16 cellular contexts compared by ENCODE assay signal in genomic region chr13:48320396-48320790, GRCh38. TPM values are rescaled to one million over a fixed set of nuclear protein-coding genes. Genes with fewer than 3 reads are reported as not detected.
DNase-seq lines count a peak whose midpoint lies in the region; ATAC-seq and TF ChIP-seq lines count a peak whose summit lies in the region.
"Had no signal": no experiment of that assay in that cellular context is flagged by ENCODE, and none has a peak within 500 bp of the region (broad histone marks: within the 10 kb centered on the region; RNA-seq: fewer than 3 reads in every experiment).

No MANE protein-coding gene starts in this region.

- H3K9me3 Mint-ChIP-seq in activated T-cell treated with anti-CD3 and anti-CD28 coated beads, Interleukin-2, amount 50 U/mL, for 4 hours, result peaks cover 8% of the 10 kb centered on the region
- no peaks in the 10 kb centered on the region for H3K9me3 Mint-ChIP-seq in activated naive CD8-positive, alpha-beta T cell (ENCODE audit: low read depth)
- peaks cover 9% of the 10 kb centered on the region for H3K9me3 Mint-ChIP-seq in memory B cell

- DNase-seq in activated T-cell treated with anti-CD3 and anti-CD28 coated beads, Interleukin-2, amount 50 U/mL, for 4 hours, result no peak
- no peak for DNase-seq in activated T-cell treated with anti-CD3 and anti-CD28 coated beads for 4 hours
- no peak for DNase-seq in memory B cell (ENCODE audit: low spot score in 2 of 2)
- DNase-seq in HAP-1 (ENCODE audit: low spot score in 2 of 2), result no peak
- DNase-seq in heart right ventricle, result no peak
- DNase-seq in germinal center (ENCODE audit: low spot score), result no peak
- DNase-seq: ACHN; HCEC 1CT; Karpas-422; NCI-H1436 treated with DMSO at 0.1 percent for 48 hours; SK-N-SH; stimulated activated CD4-positive, alpha-beta T cell treated with anti-CD3 and anti-CD28 coated beads, Interleukin-4, amount 100 ng/mL, for 24 hours had no signal

- H3K4me1 ChIP-seq in thymus (ENCODE audit: control insufficient read depth, insufficient read depth, low read length), result peaks cover 6% of the 10 kb centered on the region
- no peaks in the 10 kb centered on the region for H3K4me1 ChIP-seq in HAP-1
- H3K4me1 ChIP-seq in heart right ventricle, result peaks cover 0 to 19% (median 5%) of the 10 kb centered on the region in 9 donors

- H3K9me3 ChIP-seq in thymus (ENCODE audit: control insufficient read depth) (peaks cover 7% of the 10 kb centered on the region), HAP-1 (no peaks in the 10 kb centered on the region; the same call in 1 of the 2 replicates), heart right ventricle (peaks cover 0 to 35% (median 13%) of the 10 kb centered on the region in 11 donors)

- 54% methylated on average over 20 of the region's 20 CpGs for WGBS in thymus
- WGBS in heart right ventricle, 2 donors, result 77 to 83% methylated on average over 20 of the region's 20 CpGs

- no peak overlapping the region for H3K27ac Mint-ChIP-seq in activated naive CD8-positive, alpha-beta T cell
- no peak overlapping the region for H3K27ac Mint-ChIP-seq in memory B cell

- H3K36me3 Mint-ChIP-seq in activated T-cell treated with anti-CD3 and anti-CD28 coated beads, Interleukin-2, amount 50 U/mL, for 4 hours (ENCODE audit: insufficient read depth), result peaks cover 26% of the 10 kb centered on the region
- H3K36me3 Mint-ChIP-seq in activated naive CD8-positive, alpha-beta T cell, result peaks cover 5% of the 10 kb centered on the region
- H3K36me3 Mint-ChIP-seq in memory B cell, result peaks cover 56% of the 10 kb centered on the region

- peaks cover 33% of the 10 kb centered on the region for H3K4me1 Mint-ChIP-seq in activated T-cell treated with anti-CD3 and anti-CD28 coated beads, Interleukin-2, amount 50 U/mL, for 4 hours (ENCODE audit: low read depth)
- H3K4me1 Mint-ChIP-seq in activated naive CD8-positive, alpha-beta T cell (ENCODE audit: low read depth), result peaks cover 26% of the 10 kb centered on the region
- peaks cover 27% of the 10 kb centered on the region for H3K4me1 Mint-ChIP-seq in memory B cell

- H3K27ac ChIP-seq in thymus (ENCODE audit: low read depth) (no peak overlapping the region), heart right ventricle (no peak overlapping the region)
- H3K27ac ChIP-seq: HL-60 had no signal

- H3K4me3 Mint-ChIP-seq in activated T-cell treated with anti-CD3 and anti-CD28 coated beads, Interleukin-2, amount 50 U/mL, for 4 hours, result peak overlapping the region; percentile 80
- H3K4me3 Mint-ChIP-seq in activated naive CD8-positive, alpha-beta T cell, result peak overlapping the region; percentile 86
- peak overlapping the region; percentile 65 for H3K4me3 Mint-ChIP-seq in memory B cell

- H3K4me3 ChIP-seq in thymus (ENCODE audit: low read length) (peak overlapping the region; percentile 32), HAP-1 (no peak overlapping the region), heart right ventricle (peak overlapping the region in 5 of 10 donors; percentile 42 to 48 (median 43))

- no peak for TF ChIP-seq CTCF in heart right ventricle (IDR thresholded peaks at IDR 0.05)

- H3K27me3 ChIP-seq in thymus (ENCODE audit: control insufficient read depth, insufficient read depth), result no peaks in the 10 kb centered on the region
- H3K27me3 ChIP-seq in HAP-1 (ENCODE audit: low read depth), result no peaks in the 10 kb centered on the region
- no peaks in the 10 kb centered on the region for H3K27me3 ChIP-seq in heart right ventricle

- in situ Hi-C loops in HAP-1 (cut with MboI; ENCODE audit: low sequenced_read_pairs), result no loop called here

- H3K27me3 Mint-ChIP-seq in activated T-cell treated with anti-CD3 and anti-CD28 coated beads, Interleukin-2, amount 50 U/mL, for 4 hours (ENCODE audit: low read depth), result no peaks in the 10 kb centered on the region
- no peaks in the 10 kb centered on the region for H3K27me3 Mint-ChIP-seq in activated naive CD8-positive, alpha-beta T cell
- no peaks in the 10 kb centered on the region for H3K27me3 Mint-ChIP-seq in memory B cell

- intact Hi-C loops in heart right ventricle (cut with DNase I), result loop anchor here in 2 of 10 donors (10.0 kb wide), 2 partner anchors 226 to 454 kb away; partner anchors contain the start of gene MED4 (in 1 of the 2)

- H3K36me3 ChIP-seq in thymus (ENCODE audit: control insufficient read depth, insufficient read depth) (peaks cover 46% of the 10 kb centered on the region), HAP-1 (replicated peaks) (peaks cover 3% of the 10 kb centered on the region; the same call in 1 of the 2 replicates), heart right ventricle (peaks cover 0 to 60% (median 0%) of the 10 kb centered on the region in 9 donors)

- peak; percentile 6 to 11 for ATAC-seq in activated T-cell treated with anti-CD3 and anti-CD28 coated beads, Interleukin-2, amount 50 U/mL, for 4 hours
- ATAC-seq in memory B cell (ENCODE audit: low read depth) (no peak), heart right ventricle (no peak)
- ATAC-seq: sciatic nerve had no signal

RNA-seq across cellular contexts. Expression of gene RB1, which starts 16.8 kb away (rescaled TPM):
- 10 to 100 TPM; 27.8 to 31.4 (median 30.2) TPM for total RNA-seq in activated T-cell treated with anti-CD3 and anti-CD28 coated beads, Interleukin-2, amount 50 U/mL, for 4 hours
- polyA plus RNA-seq in thymus (30.2 TPM), heart right ventricle (10 to 100 TPM; 12.1 to 12.3 TPM)
- 10 to 100 TPM; 22.3 to 42.0 (median 26.8) TPM for total RNA-seq in heart right ventricle

Comparison
In these comparisons a context has a peak if more than half of its experiments do, and no peak if none do; other contexts are left out.
1. ATAC-seq: peak in activated T-cell treated with anti-CD3 and anti-CD28 coated beads, Interleukin-2, amount 50 U/mL, for 4 hours (2 of 2); none in memory B cell (single experiment) and heart right ventricle (0 of 8).
2. Peak in every context shown above with its lines, with median percentiles within 50 percentile points of each other: H3K4me3 Mint-ChIP-seq.